In genomic region chr2:19987936-19988335, GRCh38 we compare ENCODE assay signal across 1 cellular context.
TF ChIP-seq lines count a peak whose summit lies in the region.

No MANE protein-coding gene starts in this region.

TF ChIP-seq in GM12878, 131 proteins besides CTCF, POLR2A, EP300 and RAD21 (continued from another document):
- TF ChIP-seq ZNF384 (IDR thresholded peaks at IDR 0.05; ENCODE audit: borderline replicate concordance, low read depth, low read length) (peak; percentile 30), ZNF687 (IDR thresholded peaks at IDR 0.05) (0 out of 2 replicates have a peak, but pooled peaks have one; percentile 28), IKZF2 (IDR thresholded peaks at IDR 0.05) (peak in 1 of 2 experiments; percentile 57; a peak in 2 of 4 replicates), SPI1 (IDR thresholded peaks at IDR 0.05; ENCODE audit: borderline replicate concordance, insufficient read depth, low read depth, low read length) (peak; percentile 92), STAT3 (IDR thresholded peaks at IDR 0.05; ENCODE audit: low read depth, low read length) (no peak), CHD2 (IDR thresholded peaks at IDR 0.05; ENCODE audit: borderline replicate concordance, low read depth, low read length) (0 out of 2 replicates have a peak, but pooled peaks have one; percentile 24), NBN (IDR thresholded peaks at IDR 0.05) (0 out of 2 replicates have a peak, but pooled peaks have one; percentile 30), MTA2 (IDR thresholded peaks at IDR 0.05; ENCODE audit: low read depth) (peak; percentile 81), BHLHE40 (IDR thresholded peaks at IDR 0.05; ENCODE audit: borderline replicate concordance in 1 of 2, low read depth in 2 of 2, low read length in 1 of 2) (peak; percentile 40 to 50; a peak in 2 of 4 replicates), SIX5 (IDR thresholded peaks at IDR 0.05; ENCODE audit: low read depth, low read length, severe bottlenecking) (no peak), RCOR1 (conservative IDR thresholded peaks at IDR 0.05; ENCODE audit: low read depth, low read length) (0 out of 2 replicates have a peak, but pooled peaks have one; percentile 42), LARP7 (IDR thresholded peaks at IDR 0.05) (no peak), ZBTB40 (IDR thresholded peaks at IDR 0.05; ENCODE audit: borderline replicate concordance) (no peak; the same call in 1 of the 2 replicates), IRF4 (IDR thresholded peaks at IDR 0.05; ENCODE audit: low read depth, low read length) (peak; percentile 33; the same call in 1 of the 2 replicates)
